8 cellular contexts compared by ENCODE assay signal in the genomic region with DNA sequence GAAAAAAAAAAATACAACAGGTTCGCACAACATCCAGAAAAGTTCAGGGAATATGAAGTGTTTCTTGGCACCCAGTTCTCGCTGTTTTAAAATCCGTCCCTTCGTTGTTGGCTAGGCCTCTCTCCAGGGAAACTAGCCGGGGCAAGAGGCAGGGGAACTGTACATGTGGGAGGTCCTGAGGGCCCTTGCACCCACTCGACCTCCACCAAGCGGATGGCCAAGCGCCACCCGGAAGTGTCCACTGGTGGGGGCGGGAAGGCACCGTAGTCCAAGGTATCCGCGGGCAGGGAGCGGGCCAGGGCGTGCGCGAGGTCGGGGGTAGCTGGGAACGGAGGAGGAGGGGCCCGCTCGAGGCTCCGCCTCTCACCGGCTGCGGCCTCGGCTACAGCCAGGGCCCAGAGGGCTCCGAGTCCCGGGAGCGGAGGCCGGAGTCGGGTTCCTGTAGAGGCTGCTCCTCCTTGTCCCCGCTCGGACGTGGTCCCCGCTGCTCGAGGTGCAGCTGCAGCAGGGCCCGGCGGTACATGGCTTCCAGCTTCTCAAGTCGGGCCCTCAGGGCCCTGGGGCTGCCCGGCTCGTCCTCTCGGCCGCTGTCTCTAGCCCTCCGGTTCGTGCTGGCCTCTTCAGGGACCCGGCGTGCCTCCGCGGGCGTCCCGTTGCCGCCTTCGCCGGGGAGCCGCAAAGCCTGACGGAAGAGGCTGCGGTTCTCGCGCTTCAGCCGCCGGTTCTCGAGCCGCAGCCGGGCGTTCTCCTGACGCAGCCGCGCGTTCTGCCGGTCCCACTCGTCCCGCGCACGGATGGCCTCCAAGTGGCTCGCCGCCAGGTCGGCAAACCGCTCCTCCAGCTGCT. TPM values are rescaled to one million over a fixed set of nuclear protein-coding genes. Genes with fewer than 3 reads are reported as not detected.
A peak's percentile ranks its signal among the peaks of the same experiment; 100 is the strongest.
DNase-seq lines count a peak whose midpoint lies in the region; ATAC-seq and TF ChIP-seq lines count a peak whose summit lies in the region.

No MANE protein-coding gene starts in this region.

- peaks cover 22% of the 10 kb centered on the region for H3K27me3 Mint-ChIP-seq in CD4-positive, alpha-beta T cell
- peaks cover 8% of the 10 kb centered on the region for H3K27me3 Mint-ChIP-seq in activated T-helper 2 cell treated with anti-CD3 and anti-CD28 coated beads, Interferon-gamma antibody, Interleukin-2, Interleukin-4, amounts not matched to agents 10 μg/mL and 5 μg/mL and 100 μg/mL, durations not matched to agents 14 hours and 24 hours and 36 hours (ENCODE audit: low read depth)
- no peaks in the 10 kb centered on the region for H3K27me3 Mint-ChIP-seq in nephron (ENCODE audit: low read depth)

- H3K36me3 ChIP-seq in gastroesophageal sphincter, result no peaks in the 10 kb centered on the region

- CTCF ChIA-PET in CD4-positive, alpha-beta T cell (lab: Charles Lee), result no interaction called here

- DNase-seq in CD4-positive, alpha-beta T cell, result no peak
- DNase-seq in NCI-H146 treated with DMSO at 0.1 percent for 48 hours (lab: John Stamatoyannopoulos, UW; ENCODE audit: unreplicated experiment), result peak; percentile 7
- no peak for DNase-seq in activated T-helper 2 cell treated with anti-CD3 and anti-CD28 coated beads, Interferon-gamma antibody, Interleukin-2, Interleukin-4, amounts not matched to agents 10 μg/mL and 5 μg/mL and 100 μg/mL, durations not matched to agents 14 hours and 24 hours and 36 hours (ENCODE audit: low spot score)

- WGBS in gastroesophageal sphincter (ENCODE audit: low coverage in 1 of 2), 2 donors, result 0% methylated on average over 4 to 5 of the region's 77 CpGs

- no peak for TF ChIP-seq CTCF in CD4-positive, alpha-beta T cell (IDR thresholded peaks at IDR 0.05)
- TF ChIP-seq CTCF in gastroesophageal sphincter (IDR thresholded peaks at IDR 0.05) (peak in 1 of 4 experiments; percentile 12), nephron (IDR thresholded peaks at IDR 0.05; ENCODE audit: unreplicated experiment in 3 of 3) (no peak)

- no peaks in the 10 kb centered on the region for H3K4me1 Mint-ChIP-seq in CD4-positive, alpha-beta T cell (ENCODE audit: low read depth)
- H3K4me1 Mint-ChIP-seq in activated T-helper 2 cell treated with anti-CD3 and anti-CD28 coated beads, Interferon-gamma antibody, Interleukin-2, Interleukin-4, amounts not matched to agents 10 μg/mL and 5 μg/mL and 100 μg/mL, durations not matched to agents 14 hours and 24 hours and 36 hours (ENCODE audit: low read depth), result no peaks in the 10 kb centered on the region
- H3K4me1 Mint-ChIP-seq in nephron, result peaks cover 16% of the 10 kb centered on the region

- H3K4me3 ChIP-seq in gastroesophageal sphincter, result peak overlapping the region; percentile 91 to 94

- no peak overlapping the region for H3K27ac ChIP-seq in CD4-positive, alpha-beta T cell (ENCODE audit: low read depth, low read length)
- peak overlapping the region; percentile 96 to 100 (median 98) for H3K27ac ChIP-seq in gastroesophageal sphincter

- POLR2A ChIA-PET in CD4-positive, alpha-beta T cell (lab: Charles Lee), result no interaction called here

- no peaks in the 10 kb centered on the region for H3K36me3 Mint-ChIP-seq in CD4-positive, alpha-beta T cell (ENCODE audit: low read depth)
- H3K36me3 Mint-ChIP-seq in activated T-helper 2 cell treated with anti-CD3 and anti-CD28 coated beads, Interferon-gamma antibody, Interleukin-2, Interleukin-4, amounts not matched to agents 10 μg/mL and 5 μg/mL and 100 μg/mL, durations not matched to agents 14 hours and 24 hours and 36 hours (ENCODE audit: low read depth), result no peaks in the 10 kb centered on the region
- no peaks in the 10 kb centered on the region for H3K36me3 Mint-ChIP-seq in nephron (ENCODE audit: low read depth)

- TF ChIP-seq POLR2A in gastroesophageal sphincter (IDR thresholded peaks at IDR 0.05), result peak; percentile 42 to 77

- peaks cover 0 to 29% (median 4%) of the 10 kb centered on the region in 3 donors for H3K4me1 ChIP-seq in gastroesophageal sphincter

- no peak overlapping the region for H3K27ac Mint-ChIP-seq in CD4-positive, alpha-beta T cell
- no peak overlapping the region for H3K27ac Mint-ChIP-seq in activated T-helper 2 cell treated with anti-CD3 and anti-CD28 coated beads, Interferon-gamma antibody, Interleukin-2, Interleukin-4, amounts not matched to agents 10 μg/mL and 5 μg/mL and 100 μg/mL, durations not matched to agents 14 hours and 24 hours and 36 hours
- peak overlapping the region; percentile 68 to 84 (median 82) for H3K27ac Mint-ChIP-seq in nephron

- intact Hi-C loops in CD4-positive, alpha-beta T cell (cut with DNase I, micrococcal nuclease), result no loop called here
- intact Hi-C loops in activated T-helper 2 cell treated with anti-CD3 and anti-CD28 coated beads, Interferon-gamma antibody, Interleukin-2, Interleukin-4, amounts not matched to agents 10 μg/mL and 5 μg/mL and 100 μg/mL, durations not matched to agents 14 hours and 24 hours and 36 hours (cut with micrococcal nuclease), result no loop called here

- H3K4me3 Mint-ChIP-seq in CD4-positive, alpha-beta T cell, result peak overlapping the region; percentile 76
- H3K4me3 Mint-ChIP-seq in activated T-helper 2 cell treated with anti-CD3 and anti-CD28 coated beads, Interferon-gamma antibody, Interleukin-2, Interleukin-4, amounts not matched to agents 10 μg/mL and 5 μg/mL and 100 μg/mL, durations not matched to agents 14 hours and 24 hours and 36 hours (ENCODE audit: low read depth), result peak overlapping the region; percentile 33
- H3K4me3 Mint-ChIP-seq in nephron, result peak overlapping the region in 2 of 3 experiments; percentile 13 to 26

- H3K9me3 ChIP-seq in CD4-positive, alpha-beta T cell (ENCODE audit: control insufficient read depth, low read length), result no peaks in the 10 kb centered on the region
- no peaks in the 10 kb centered on the region for H3K9me3 ChIP-seq in gastroesophageal sphincter

- H3K27me3 ChIP-seq in CD4-positive, alpha-beta T cell (ENCODE audit: control insufficient read depth, insufficient read depth, low read length), result peaks cover 8% of the 10 kb centered on the region
- no peaks in the 10 kb centered on the region for H3K27me3 ChIP-seq in gastroesophageal sphincter

- no peak for TF ChIP-seq EP300 in gastroesophageal sphincter (IDR thresholded peaks at IDR 0.05)

- H3K9me3 Mint-ChIP-seq in CD4-positive, alpha-beta T cell, result peaks cover 3% of the 10 kb centered on the region
- peaks cover 6% of the 10 kb centered on the region for H3K9me3 Mint-ChIP-seq in activated T-helper 2 cell treated with anti-CD3 and anti-CD28 coated beads, Interferon-gamma antibody, Interleukin-2, Interleukin-4, amounts not matched to agents 10 μg/mL and 5 μg/mL and 100 μg/mL, durations not matched to agents 14 hours and 24 hours and 36 hours
- H3K9me3 Mint-ChIP-seq in nephron, result peaks cover 4% of the 10 kb centered on the region

- ATAC-seq in CD4-positive, alpha-beta T cell (ENCODE audit: poor library complexity), result no peak
- ATAC-seq in GM21390 (IDR thresholded peaks at IDR 0.05; ENCODE audit: unreplicated experiment) (peak; percentile 56), gastroesophageal sphincter (peak; percentile 96), GM21381 (IDR thresholded peaks at IDR 0.05; ENCODE audit: unreplicated experiment) (no peak), GM18870 (IDR thresholded peaks at IDR 0.05; ENCODE audit: unreplicated experiment) (no peak)

RNA-seq across cellular contexts. Expression of a gene that starts 0.7 kb away (rescaled TPM):
- under 1 TPM; 0.14 TPM for total RNA-seq in CD4-positive, alpha-beta T cell
- 0.48 TPM in 2 replicates for total RNA-seq in activated T-helper 2 cell treated with anti-CD3 and anti-CD28 coated beads, Interferon-gamma antibody, Interleukin-2, Interleukin-4, amounts not matched to agents 10 μg/mL and 5 μg/mL and 100 μg/mL, durations not matched to agents 14 hours and 24 hours and 36 hours
- 10 to 100 TPM; 20.5 to 27.7 (median 23.8) TPM for total RNA-seq in gastroesophageal sphincter

Comparison
In these comparisons a context has a peak if more than half of its experiments do, and no peak if none do; other contexts are left out.
1. ATAC-seq: peak in GM21390 (single experiment) and gastroesophageal sphincter (single experiment); none in CD4-positive, alpha-beta T cell (single experiment), GM21381 (single experiment) and GM18870 (single experiment).
2. H3K27ac Mint-ChIP-seq: peak in nephron (3 of 3); none in CD4-positive, alpha-beta T cell (single experiment) and activated T-helper 2 cell treated with anti-CD3 and anti-CD28 coated beads, Interferon-gamma antibody, Interleukin-2, Interleukin-4, amounts not matched to agents 10 μg/mL and 5 μg/mL and 100 μg/mL, durations not matched to agents 14 hours and 24 hours and 36 hours (single experiment).
3. H3K4me3 Mint-ChIP-seq: peak in every context shown above with its lines; median percentile 76 in CD4-positive, alpha-beta T cell; 33 in activated T-helper 2 cell treated with anti-CD3 and anti-CD28 coated beads, Interferon-gamma antibody, Interleukin-2, Interleukin-4, amounts not matched to agents 10 μg/mL and 5 μg/mL and 100 μg/mL, durations not matched to agents 14 hours and 24 hours and 36 hours; 20 in nephron.
4. RNA of a gene that starts 0.7 kb away (total RNA-seq): 20.5 to 27.7 TPM in gastroesophageal sphincter; 0.48 TPM in activated T-helper 2 cell treated with anti-CD3 and anti-CD28 coated beads, Interferon-gamma antibody, Interleukin-2, Interleukin-4, amounts not matched to agents 10 μg/mL and 5 μg/mL and 100 μg/mL, durations not matched to agents 14 hours and 24 hours and 36 hours and 0.14 TPM in CD4-positive, alpha-beta T cell; every median in the first group is over 10 times any median in the second.